ENCODE assay signal across 23 cellular contexts in the genomic region with DNA sequence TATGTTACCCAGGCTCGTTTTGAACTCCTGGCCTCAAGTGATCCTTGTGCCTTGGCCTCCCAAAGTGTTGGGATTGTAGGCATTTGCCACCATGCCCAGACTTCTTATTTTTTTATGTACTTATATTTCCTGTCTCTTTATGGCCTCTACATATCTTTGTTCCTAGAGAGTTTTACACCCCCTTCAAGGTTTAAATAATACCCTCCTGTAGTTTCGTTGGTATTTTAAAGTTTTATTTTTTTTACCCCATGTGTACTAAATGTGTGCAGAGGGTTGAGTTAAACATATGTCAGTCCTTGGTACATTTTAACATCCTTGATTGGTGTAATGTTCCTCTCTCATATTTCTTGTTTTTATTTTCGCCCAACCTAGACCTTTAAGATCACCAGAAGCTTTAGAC.
"Had no signal": no experiment of that assay in that cellular context is flagged by ENCODE, and none has a peak within 500 bp of the region (broad histone marks: within the 10 kb centered on the region; RNA-seq: fewer than 3 reads in every experiment).

No MANE protein-coding gene starts in this region.

- ATAC-seq: left lobe of liver; left ventricle myocardium superior; naive thymus-derived CD8-positive, alpha-beta T cell; right lobe of liver; stimulated activated naive B cell treated with anti-CD40 and anti-IgM and Interleukin-4, amounts not matched to agents 10 μg/mL and 1 μg/mL and 100 μg/mL, for 72 hours; stimulated activated naive CD8-positive, alpha-beta T cell treated with anti-CD3 and anti-CD28 coated beads, Interleukin-15, Interleukin-2, amounts not matched to agents 100 U/mL and 50 U/mL, for 24 hours had no signal

- DNase-seq: hippocampal formation; left cardiac atrium; left ventricle myocardium superior; lower lobe of right lung; mammary epithelial cell; mesenchymal stem cell; naive thymus-derived CD8-positive, alpha-beta T cell; nucleus accumbens; pancreas; right lobe of liver; stimulated activated CD4-positive, alpha-beta T cell treated with anti-CD3 and anti-CD28 coated beads, Interleukin-12 subunit alpha, Interleukin-12 subunit beta, amount 100 ng/mL, for 4 hours; stimulated activated CD4-positive, alpha-beta T cell treated with anti-CD3 and anti-CD28 coated beads, Interleukin-15, amount 100 ng/mL, for 24 hours; stimulated activated CD4-positive, alpha-beta T cell treated with anti-CD3 and anti-CD28 coated beads, Interleukin-2, amount 100 ng/mL, for 24 hours; stimulated activated CD4-positive, alpha-beta T cell treated with anti-CD3 and anti-CD28 coated beads, Interleukin-4, amount 100 ng/mL, for 1 hour; stimulated activated naive B cell treated with anti-CD40 and anti-IgM and Interleukin-4, amounts not matched to agents 10 μg/mL and 1 μg/mL and 100 μg/mL, for 72 hours; stimulated activated naive CD8-positive, alpha-beta T cell treated with anti-CD3 and anti-CD28 coated beads, Interleukin-15, Interleukin-2, amounts not matched to agents 100 U/mL and 50 U/mL, for 24 hours; stomach; tibial artery; uterus had no signal

- H3K4me3 ChIP-seq: lower lobe of right lung, pancreas, right atrium auricular region, right lobe of liver, stomach, suprapubic skin, thoracic aorta, tibial artery, uterus had no signal

- H3K27ac ChIP-seq: right atrium auricular region, right lobe of liver, thoracic aorta, tibial artery, uterus had no signal

- H3K36me3 ChIP-seq: lower lobe of right lung, pancreas, right atrium auricular region, suprapubic skin, thoracic aorta, tibial artery, uterus had no signal

- H3K4me1 ChIP-seq: right atrium auricular region, uterus had no signal

- H3K27me3 ChIP-seq: pancreas, right atrium auricular region, right lobe of liver, stomach, suprapubic skin, uterus had no signal

- H3K9me3 ChIP-seq: lower lobe of right lung, pancreas, right atrium auricular region, right lobe of liver, stomach, suprapubic skin, thoracic aorta, tibial artery, uterus had no signal
